In genomic region chr6:169201985-169202384, GRCh38 we compare ENCODE assay signal across 7 cellular contexts.
"Had no signal": no experiment of that assay in that cellular context is flagged by ENCODE, and none has a peak within 500 bp of the region (broad histone marks: within the 10 kb centered on the region; RNA-seq: fewer than 3 reads in every experiment).

No MANE protein-coding gene starts in this region.

- H3K4me3 Mint-ChIP-seq: H9 had no signal

- H3K4me1 Mint-ChIP-seq: H9 had no signal

- H2AFZ ChIP-seq: GM23248 had no signal

- H3K27ac ChIP-seq: GM23248, HL-60, KMS-11 had no signal

- H3K9ac ChIP-seq: GM23248, KMS-11 had no signal

- H3K27ac Mint-ChIP-seq: H9 had no signal

- H3K4me3 ChIP-seq: GM23248 had no signal

- DNase-seq: GM23248, GOT3, H9, HCEC 1CT, KBM-7 had no signal

- H3K4me2 ChIP-seq: KMS-11 had no signal
